Comparison of ENCODE assay signal across 10 cellular contexts in the genomic region with DNA sequence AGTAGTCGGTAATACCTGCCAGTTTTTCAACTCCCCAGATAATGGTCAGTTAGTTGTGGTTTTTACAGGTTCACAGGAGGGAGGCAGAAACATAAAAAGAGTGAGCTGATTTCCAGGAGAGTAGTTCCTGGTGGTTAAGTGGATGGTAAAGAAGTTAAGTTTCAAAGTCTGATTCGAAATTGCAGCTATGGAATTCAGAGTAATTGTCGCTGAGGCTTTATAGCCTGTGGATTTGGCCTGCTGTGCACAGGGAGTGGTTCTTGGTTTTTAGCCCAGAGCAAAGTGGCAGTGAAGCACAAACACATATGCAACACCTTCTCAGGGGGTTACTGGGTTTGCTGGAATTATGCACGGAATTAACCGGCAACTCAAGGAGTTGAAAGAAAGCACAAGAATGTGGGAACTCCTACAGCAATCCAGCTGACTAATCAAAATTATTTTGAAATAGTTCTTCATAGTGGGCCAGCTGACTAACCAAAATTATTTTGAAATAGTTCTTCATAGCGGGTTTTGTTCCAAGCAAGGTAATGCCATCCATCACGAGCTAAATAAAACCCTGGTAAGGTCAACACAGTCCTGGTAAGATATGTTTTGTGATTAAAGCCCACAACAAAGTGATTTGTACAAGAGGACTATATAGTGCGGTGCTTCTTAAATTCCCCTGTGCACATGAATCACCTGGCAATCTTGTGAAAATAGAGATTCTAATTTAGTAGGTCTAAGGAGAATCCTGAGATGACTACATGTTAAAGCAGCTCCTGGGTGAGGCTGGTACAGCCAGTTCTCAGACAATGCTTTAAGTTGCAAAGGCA.
A peak's percentile ranks its signal among the peaks of the same experiment; 100 is the strongest.
DNase-seq lines count a peak whose midpoint lies in the region; ATAC-seq and TF ChIP-seq lines count a peak whose summit lies in the region.
"Had no signal": no experiment of that assay in that cellular context is flagged by ENCODE, and none has a peak within 500 bp of the region (broad histone marks: within the 10 kb centered on the region; RNA-seq: fewer than 3 reads in every experiment).

No MANE protein-coding gene starts in this region.

- H3F3A ChIP-seq in neural cell (ENCODE audit: insufficient read depth, low read length, poor library complexity, severe bottlenecking): no peaks in the 10 kb centered on the region

- no peaks in the 10 kb centered on the region for H3K4me1 ChIP-seq in NT2/D1 (ENCODE audit: insufficient read depth, insufficient read length)

- H3K4me2 ChIP-seq in neural cell (ENCODE audit: low read length): no peak overlapping the region

- no peak for TF ChIP-seq RAD21 in neural cell (conservative IDR thresholded peaks at IDR 0.05)

- TF ChIP-seq CTCF in BJ (IDR thresholded peaks at IDR 0.05; ENCODE audit: insufficient read depth, low read depth, low read length) (no peak), fibroblast of mammary gland (conservative IDR thresholded peaks at IDR 0.05; ENCODE audit: control insufficient read depth, insufficient read depth, low read depth, low read length) (no peak), neural cell (IDR thresholded peaks at IDR 0.05; ENCODE audit: poor library complexity, severe bottlenecking) (no peak)

- H4K20me1 ChIP-seq in neural cell (ENCODE audit: insufficient read depth): no peaks in the 10 kb centered on the region

- no peak overlapping the region for H3K27ac ChIP-seq in neural cell (ENCODE audit: low read length)

- H3K9ac ChIP-seq in NT2/D1 (ENCODE audit: insufficient read length, low read depth) (no peak overlapping the region), neural cell (ENCODE audit: low read length) (no peak overlapping the region)

- H3K9me3 ChIP-seq in NT2/D1 (ENCODE audit: insufficient read depth, low read length) (peaks cover 12% of the 10 kb centered on the region), neural cell (ENCODE audit: low read length) (no peaks in the 10 kb centered on the region)

- no peaks in the 10 kb centered on the region for H3K36me3 ChIP-seq in BJ (ENCODE audit: control insufficient read depth, insufficient read depth, low read length)
- no peaks in the 10 kb centered on the region for H3K36me3 ChIP-seq in NT2/D1 (ENCODE audit: insufficient read depth, insufficient read length, low read length)
- H3K36me3 ChIP-seq in neural cell (ENCODE audit: insufficient read depth, low read length): no peaks in the 10 kb centered on the region

- H3K4me3 ChIP-seq in BJ (ENCODE audit: low read depth, low read length) (no peak overlapping the region), NT2/D1 (ENCODE audit: insufficient read length, low read depth) (no peak overlapping the region), fibroblast of mammary gland (ENCODE audit: control insufficient read depth, low read depth, low read length) (no peak overlapping the region), neural cell (ENCODE audit: low read length) (no peak overlapping the region)

- POLR2A ChIA-PET in BJ (lab: Charles Lee): no interaction called here

- H3K27me3 ChIP-seq in BJ (ENCODE audit: control insufficient read depth, insufficient read depth, low read length): no peaks in the 10 kb centered on the region
- H3K27me3 ChIP-seq in NT2/D1 (ENCODE audit: insufficient read depth, insufficient read length): no peaks in the 10 kb centered on the region
- no peaks in the 10 kb centered on the region for H3K27me3 ChIP-seq in neural cell (ENCODE audit: insufficient read depth, low read depth, low read length)

- no peaks in the 10 kb centered on the region for H3K9me2 ChIP-seq in neural cell (ENCODE audit: insufficient read depth, low read length)

- DNase-seq in BJ (ENCODE audit: low read depth) (peak; percentile 10), NT2/D1 (ENCODE audit: low read depth, low spot score) (peak; percentile 27), fibroblast of mammary gland (ENCODE audit: low read depth) (peak; percentile 64), NCI-H510A (lab: John Stamatoyannopoulos, UW) (no peak)
- DNase-seq: activated CD4-positive, CD25-positive, alpha-beta regulatory T cell; CD8-positive, alpha-beta T cell had no signal

- CTCF ChIA-PET in BJ (lab: Yijun Ruan, JAX): interaction anchor here (1.1 kb wide), 1 partner anchor 11 kb away, joined by 3 read pairs; no protein-coding TSS in a partner anchor

- no peaks in the 10 kb centered on the region for H3K79me2 ChIP-seq in neural cell (replicated peaks; ENCODE audit: insufficient read depth, low read length)

- ATAC-seq in HG03442 (IDR thresholded peaks at IDR 0.05; ENCODE audit: unreplicated experiment) (no peak), HG03280 (IDR thresholded peaks at IDR 0.05; ENCODE audit: unreplicated experiment) (no peak), HG03039 (IDR thresholded peaks at IDR 0.05; ENCODE audit: unreplicated experiment) (no peak)
- ATAC-seq: CD8-positive, alpha-beta T cell had no signal

- TF ChIP-seq EP300 in neural cell (conservative IDR thresholded peaks at IDR 0.05; ENCODE audit: poor library complexity, severe bottlenecking): no peak

- no peak overlapping the region for H2AFZ ChIP-seq in neural cell (ENCODE audit: low read depth, low read length)

TF ChIP-seq in neural cell, 6 proteins besides CTCF, POLR2A, EP300 and RAD21:
- TF ChIP-seq POLR2AphosphoS5 (IDR thresholded peaks at IDR 0.05) (peak; percentile 68), MXI1 (conservative IDR thresholded peaks at IDR 0.05; ENCODE audit: poor library complexity, severe bottlenecking) (peak; percentile 16)
- TF ChIP-seq, protein P1, sequence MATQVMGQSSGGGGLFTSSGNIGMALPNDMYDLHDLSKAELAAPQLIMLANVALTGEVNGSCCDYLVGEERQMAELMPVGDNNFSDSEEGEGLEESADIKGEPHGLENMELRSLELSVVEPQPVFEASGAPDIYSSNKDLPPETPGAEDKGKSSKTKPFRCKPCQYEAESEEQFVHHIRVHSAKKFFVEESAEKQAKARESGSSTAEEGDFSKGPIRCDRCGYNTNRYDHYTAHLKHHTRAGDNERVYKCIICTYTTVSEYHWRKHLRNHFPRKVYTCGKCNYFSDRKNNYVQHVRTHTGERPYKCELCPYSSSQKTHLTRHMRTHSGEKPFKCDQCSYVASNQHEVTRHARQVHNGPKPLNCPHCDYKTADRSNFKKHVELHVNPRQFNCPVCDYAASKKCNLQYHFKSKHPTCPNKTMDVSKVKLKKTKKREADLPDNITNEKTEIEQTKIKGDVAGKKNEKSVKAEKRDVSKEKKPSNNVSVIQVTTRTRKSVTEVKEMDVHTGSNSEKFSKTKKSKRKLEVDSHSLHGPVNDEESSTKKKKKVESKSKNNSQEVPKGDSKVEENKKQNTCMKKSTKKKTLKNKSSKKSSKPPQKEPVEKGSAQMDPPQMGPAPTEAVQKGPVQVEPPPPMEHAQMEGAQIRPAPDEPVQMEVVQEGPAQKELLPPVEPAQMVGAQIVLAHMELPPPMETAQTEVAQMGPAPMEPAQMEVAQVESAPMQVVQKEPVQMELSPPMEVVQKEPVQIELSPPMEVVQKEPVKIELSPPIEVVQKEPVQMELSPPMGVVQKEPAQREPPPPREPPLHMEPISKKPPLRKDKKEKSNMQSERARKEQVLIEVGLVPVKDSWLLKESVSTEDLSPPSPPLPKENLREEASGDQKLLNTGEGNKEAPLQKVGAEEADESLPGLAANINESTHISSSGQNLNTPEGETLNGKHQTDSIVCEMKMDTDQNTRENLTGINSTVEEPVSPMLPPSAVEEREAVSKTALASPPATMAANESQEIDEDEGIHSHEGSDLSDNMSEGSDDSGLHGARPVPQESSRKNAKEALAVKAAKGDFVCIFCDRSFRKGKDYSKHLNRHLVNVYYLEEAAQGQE (IDR thresholded peaks at IDR 0.05; ENCODE audit: borderline replicate concordance): no peak
